17 cellular contexts compared by ENCODE assay signal in the genomic region with DNA sequence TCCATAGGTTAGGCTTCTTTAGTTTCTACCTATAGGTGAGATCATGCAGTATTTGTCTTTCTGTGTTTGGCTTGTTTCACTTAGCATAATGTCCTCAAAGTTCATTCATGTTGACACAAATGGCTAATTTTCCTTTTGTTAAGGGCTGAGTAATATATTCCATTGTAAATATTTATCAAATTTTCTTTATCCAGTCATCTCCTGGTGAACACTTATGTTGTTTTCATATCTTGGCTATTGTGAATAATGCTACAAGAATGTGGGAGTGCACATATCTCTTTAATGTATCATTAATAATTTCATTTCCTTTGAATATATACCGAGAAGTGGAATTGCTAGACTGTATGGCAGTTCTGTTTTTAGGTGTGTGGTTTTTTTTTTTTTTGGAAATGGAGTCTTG.
DNase-seq lines count a peak whose midpoint lies in the region; TF ChIP-seq lines count a peak whose summit lies in the region.
"Had no signal": no experiment of that assay in that cellular context is flagged by ENCODE, and none has a peak within 500 bp of the region (broad histone marks: within the 10 kb centered on the region; RNA-seq: fewer than 3 reads in every experiment).

No MANE protein-coding gene starts in this region.

- H3K4me2 ChIP-seq in skeletal muscle satellite cell (ENCODE audit: low read length): peak overlapping the region; percentile 9

- H3K4me3 ChIP-seq in fibroblast of pulmonary artery (replicated peaks; ENCODE audit: low read depth, low read length): no peak overlapping the region
- H3K4me3 ChIP-seq in skeletal muscle satellite cell (ENCODE audit: low read length): no peak overlapping the region
- H3K4me3 ChIP-seq in ascending aorta: no peak overlapping the region
- H3K4me3 ChIP-seq: mucosa of descending colon, stomach, vagina had no signal

- intact Hi-C loops in ascending aorta (cut with DNase I): no loop called here

- DNase-seq in HS-5 (ENCODE audit: low read depth) (peak; percentile 72), SW480 (ENCODE audit: low spot score) (peak; percentile 4), fibroblast of pulmonary artery (ENCODE audit: low read depth) (peak; percentile 67), GDM1 (lab: John Stamatoyannopoulos, UW) (no peak), ascending aorta (ENCODE audit: low spot score in 2 of 2) (no peak), ACHN (no peak)
- DNase-seq: activated CD4-positive, alpha-beta memory T cell treated with anti-CD3 and anti-CD28 coated beads, Interleukin-2, amount 10 ng/mL, durations not matched to agents 7 days and 5 days; anterior cingulate cortex; DND-41; islet precursor cell; mucosa of descending colon; NCI-H1694 treated with DMSO at 0.1 percent for 48 hours; OCI-M1; stomach had no signal

- no peak overlapping the region for H3K9ac ChIP-seq in skeletal muscle satellite cell (ENCODE audit: low read depth, low read length)

- H3K9me3 ChIP-seq in skeletal muscle satellite cell (replicated peaks; ENCODE audit: low read length) (peaks cover 5% of the 10 kb centered on the region), ascending aorta (no peaks in the 10 kb centered on the region)
- H3K9me3 ChIP-seq: mucosa of descending colon, stomach, vagina had no signal

- H3K36me3 ChIP-seq in skeletal muscle satellite cell (ENCODE audit: insufficient read depth, low read length) (no peaks in the 10 kb centered on the region), ascending aorta (no peaks in the 10 kb centered on the region)
- H3K36me3 ChIP-seq: stomach, vagina had no signal

- in situ Hi-C loops in ACHN (cut with HindIII; ENCODE audit: low pct_ligation_motif_present, low pct_unique_long_range_greater_than_20kb, low sequenced_read_pairs): no loop called here

- TF ChIP-seq CTCF in fibroblast of pulmonary artery (IDR thresholded peaks at IDR 0.05; ENCODE audit: low read length, missing control alignments) (no peak), ascending aorta (IDR thresholded peaks at IDR 0.05) (no peak)

- no peak overlapping the region for H3K27ac ChIP-seq in ascending aorta
- H3K27ac ChIP-seq: C4-2B, stomach, vagina had no signal

- H3K4me1 ChIP-seq in skeletal muscle satellite cell (ENCODE audit: control insufficient read depth, insufficient read depth, low read length) (peaks cover 27% of the 10 kb centered on the region), ascending aorta (no peaks in the 10 kb centered on the region)
- H3K4me1 ChIP-seq: vagina had no signal

- H3K27me3 ChIP-seq in skeletal muscle satellite cell (ENCODE audit: control insufficient read depth, insufficient read depth, low read length) (no peaks in the 10 kb centered on the region), ascending aorta (no peaks in the 10 kb centered on the region)
- H3K27me3 ChIP-seq: stomach, vagina had no signal

Comparison
In these comparisons a context has a peak if more than half of its experiments do, and no peak if none do; other contexts are left out.
1. DNase-seq: peak in HS-5 (single experiment), SW480 (single experiment) and fibroblast of pulmonary artery (single experiment); none in GDM1 (single experiment), ascending aorta (0 of 2) and ACHN (single experiment).